ENCODE assay signal across 8 cellular contexts in genomic region chr12:56119361-56119796, GRCh38. TPM values are rescaled to one million over a fixed set of nuclear protein-coding genes. Genes with fewer than 3 reads are reported as not detected.
DNase-seq lines count a peak whose midpoint lies in the region; ATAC-seq, FAIRE-seq and TF ChIP-seq lines count a peak whose summit lies in the region.

No MANE protein-coding gene starts in this region.

- 0 to 1% (median 0%) methylated on average over 2 of the region's 2 CpGs for WGBS in heart left ventricle, 4 donors
- 0 to 1% methylated on average over 2 of the region's 2 CpGs for WGBS in pancreas, 2 donors

- H3K27me3 ChIP-seq in heart left ventricle (no peaks in the 10 kb centered on the region), pancreas (no peaks in the 10 kb centered on the region)

- H3K4me1 ChIP-seq in heart left ventricle (peaks cover 0 to 58% (median 29%) of the 10 kb centered on the region in 12 donors), pancreas (peaks cover 0 to 17% (median 13%) of the 10 kb centered on the region in 3 donors)

- H3K9me3 ChIP-seq in SK-N-MC (ENCODE audit: low read depth, low read length) (no peaks in the 10 kb centered on the region), heart left ventricle (no peaks in the 10 kb centered on the region), pancreas (no peaks in the 10 kb centered on the region)

- ATAC-seq in heart left ventricle (peak; percentile 18 to 49 (median 42)), pancreas (peak; percentile 38 to 56 (median 49)), HG02970 (IDR thresholded peaks at IDR 0.05; ENCODE audit: low FRiP score, unreplicated experiment) (no peak), HG03571 (IDR thresholded peaks at IDR 0.05; ENCODE audit: unreplicated experiment) (no peak)

- peak overlapping the region; percentile 81; the same call in 1 of the 2 replicates for H3K27ac ChIP-seq in SK-N-MC
- H3K27ac ChIP-seq in heart left ventricle = peak overlapping the region; percentile 0 to 98 (median 90)
- H3K27ac ChIP-seq in pancreas = peak overlapping the region; percentile 72 to 88 (median 83)

- TF ChIP-seq CTCF in heart left ventricle (IDR thresholded peaks at IDR 0.05) = peak; percentile 63 to 89 (median 78)
- TF ChIP-seq CTCF in pancreas (IDR thresholded peaks at IDR 0.05) = peak; percentile 41 to 58 (median 56)

- peaks cover 29% of the 10 kb centered on the region for H3K36me3 ChIP-seq in SK-N-MC (ENCODE audit: insufficient read depth, low read length)
- peaks cover 0 to 41% (median 19%) of the 10 kb centered on the region in 9 donors for H3K36me3 ChIP-seq in heart left ventricle
- peaks cover 0 to 8% (median 0%) of the 10 kb centered on the region in 3 donors for H3K36me3 ChIP-seq in pancreas

- peak; percentile 90 for FAIRE-seq in G401.6 (lab: Jason Lieb, UNC)
- FAIRE-seq in pancreas (lab: Jason Lieb, UNC) = no peak

- TF ChIP-seq POLR2A in heart left ventricle (IDR thresholded peaks at IDR 0.05) = no peak

- DNase-seq in NCI-H1048 (lab: John Stamatoyannopoulos, UW) (peak; percentile 69), SK-N-MC (ENCODE audit: low read depth, low spot score) (peak; percentile 63), amniotic stem cell (lab: John Stamatoyannopoulos, UW) (peak; percentile 83), heart left ventricle (peak in 4 of 5 donors; percentile 77 to 83 (median 81)), pancreas (peak in 4 of 6 donors; percentile 68 to 78 (median 77))

- peak overlapping the region; percentile 93 for H3K4me3 ChIP-seq in SK-N-MC
- peak overlapping the region in 9 of 12 donors; percentile 66 to 95 (median 79) for H3K4me3 ChIP-seq in heart left ventricle
- H3K4me3 ChIP-seq in pancreas = peak overlapping the region in 2 of 4 donors; percentile 65 to 67

- intact Hi-C loops in heart left ventricle (cut with DNase I) = loop anchor here (1.0 to 10.0 kb wide), 11 partner anchors 38 to 198 kb away; partner anchors contain the start of genes SMARCC2 (in 8 of the 10), MYL6 (in 6 of the 10), NABP2 (in 3 of the 10) and RPS26 (in 2 of the 10)
- intact Hi-C loops in pancreas (cut with DNase I) = loop anchor here in 1 of 3 donors (5.0 kb wide), 1 partner anchor 42 kb away; no protein-coding TSS in a partner anchor

- H3K9ac ChIP-seq in SK-N-MC (ENCODE audit: insufficient read length) = peak overlapping the region; percentile 78

RNA-seq across cellular contexts. Expression of gene ZC3H10, which starts 1.3 kb away (rescaled TPM):
- total RNA-seq in heart left ventricle = 1 to 10 TPM; 2.7 to 6.4 (median 4.9) TPM
- 1 to 10 TPM; 3.5 to 3.9 TPM for polyA plus RNA-seq in heart left ventricle
- 1 to 10 TPM; 2.6 to 4.1 (median 3.2) TPM for total RNA-seq in pancreas
- 1 to 10 TPM; 1.9 to 3.0 TPM for polyA plus RNA-seq in pancreas

RNA-seq across cellular contexts. Expression of gene RPL41, which starts 2.9 kb away (rescaled TPM):
- total RNA-seq in heart left ventricle (1,000 to 10,000 TPM in 8 of 9 donors, 100 to 1,000 TPM in 1; 533 to 2,381 (median 1,999) TPM), pancreas (1,000 to 10,000 TPM; 2,275 to 3,960 (median 2,741) TPM)
- polyA plus RNA-seq in heart left ventricle (1,000 to 10,000 TPM in 1 of 2 donors, 100 to 1,000 TPM in 1; 752 to 4,466 TPM), pancreas (1,000 to 10,000 TPM; 1,821 to 3,381 TPM)

RNA-seq across cellular contexts. Expression of gene ESYT1, which starts 8.7 kb away (rescaled TPM):
- total RNA-seq in heart left ventricle (10 to 100 TPM; 26.8 to 81.1 (median 43.4) TPM), pancreas (10 to 100 TPM; 42.8 to 55.1 (median 46.5) TPM)
- polyA plus RNA-seq in heart left ventricle (10 to 100 TPM; 17.0 to 67.3 TPM), pancreas (10 to 100 TPM; 22.5 to 40.2 TPM)

RNA-seq across cellular contexts. Expression of gene PA2G4, which starts 15.0 kb away (rescaled TPM):
- total RNA-seq in heart left ventricle (100 to 1,000 TPM in 1 of 9 donors, 10 to 100 TPM in 8; 66.0 to 105 (median 72.4) TPM), pancreas (10 to 100 TPM; 30.1 to 59.8 (median 42.7) TPM)
- polyA plus RNA-seq in heart left ventricle (100 to 1,000 TPM in 1 of 2 donors, 10 to 100 TPM in 1; 62.4 to 187 TPM), pancreas (10 to 100 TPM; 38.2 to 43.5 TPM)

RNA-seq across cellular contexts. Expression of gene MYL6B, which starts 33.0 kb away (rescaled TPM):
- total RNA-seq in heart left ventricle (10 to 100 TPM; 30.1 to 55.2 (median 41.1) TPM), pancreas (10 to 100 TPM in 5 of 6 donors, 1 to 10 TPM in 1; 6.7 to 18.2 (median 14.7) TPM)
- polyA plus RNA-seq in heart left ventricle (10 to 100 TPM; 27.5 to 65.9 TPM), pancreas (10 to 100 TPM; 39.3 to 65.9 TPM)

Comparison
In these comparisons a context has a peak if more than half of its experiments do, and no peak if none do; other contexts are left out.
1. ATAC-seq: peak in heart left ventricle (4 of 4) and pancreas (4 of 4); none in HG02970 (single experiment) and HG03571 (single experiment).
2. Peak in every context shown above with its lines, with median percentiles within 50 percentile points of each other: DNase-seq and H3K27ac ChIP-seq.